In the genomic region with DNA sequence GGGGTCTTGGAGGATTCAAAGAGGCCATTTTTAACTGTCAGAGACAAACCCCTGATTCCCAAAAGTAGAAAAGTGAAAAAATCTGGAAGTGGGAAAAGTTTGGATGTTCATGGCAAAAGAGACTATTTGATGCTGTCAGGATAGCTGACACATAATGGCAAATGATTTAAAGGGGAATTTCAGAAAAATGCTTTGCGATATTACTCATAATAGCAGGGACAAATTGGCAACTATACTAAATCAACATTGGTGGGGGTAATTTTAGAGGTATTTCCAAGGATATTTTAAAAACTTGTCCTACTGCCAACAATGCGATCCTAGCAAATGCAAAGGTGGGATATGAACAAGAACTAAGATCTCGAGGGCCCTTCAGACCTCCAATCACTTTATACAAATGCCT, we compare ENCODE assay signal across 21 cellular contexts. TPM values are rescaled to one million over a fixed set of nuclear protein-coding genes. Genes with fewer than 3 reads are reported as not detected.
DNase-seq lines count a peak whose midpoint lies in the region; ATAC-seq, FAIRE-seq and TF ChIP-seq lines count a peak whose summit lies in the region.
"Had no signal": no experiment of that assay in that cellular context is flagged by ENCODE, and none has a peak within 500 bp of the region (broad histone marks: within the 10 kb centered on the region; RNA-seq: fewer than 3 reads in every experiment).

No MANE protein-coding gene starts in this region.

- CTCF ChIA-PET in A549 (lab: Yijun Ruan, JAX): interaction anchor here (0.6 to 10.6 kb wide), 19 partner anchors 7 to 333 kb away, joined by 3 to 187 read pairs (median 5); a partner anchor contains a TSS

- H3K9me3 ChIP-seq in A549 (no peaks in the 10 kb centered on the region), adipocyte (ENCODE audit: control insufficient read depth, low read length) (no peaks in the 10 kb centered on the region)
- H3K9me3 ChIP-seq: MG63 had no signal

- H3K4me1 ChIP-seq in A549 (peaks cover 21% of the 10 kb centered on the region; the same call in 2 of the 3 replicates), adipocyte (ENCODE audit: control insufficient read depth, insufficient read depth, low read length) (peaks cover 7% of the 10 kb centered on the region)

- TF ChIP-seq EP300 in A549 (IDR thresholded peaks at IDR 0.05): no peak

- POLR2A ChIA-PET in A549 (lab: Yijun Ruan, JAX): no interaction called here

- no peak for TF ChIP-seq POLR2A in A549 (IDR thresholded peaks at IDR 0.05; ENCODE audit: low read length)

- H3K9ac ChIP-seq in adipocyte (ENCODE audit: low read length): peak overlapping the region; percentile 70
- H3K9ac ChIP-seq: KMS-11 had no signal

- no peak for TF ChIP-seq CTCF in A549 (IDR thresholded peaks at IDR 0.05)

- 46% methylated on average over 3 of the region's 3 CpGs for WGBS in A549 (ENCODE audit: missing lambda C conversion rate)

- H3K4me2 ChIP-seq in A549: peak overlapping the region; percentile 15
- H3K4me2 ChIP-seq: KMS-11 had no signal

- H3K27me3 ChIP-seq in adipocyte (replicated peaks; ENCODE audit: control insufficient read depth, insufficient read depth, low read length): peaks cover 5% of the 10 kb centered on the region
- H3K27me3 ChIP-seq: MG63 had no signal

- no peak for TF ChIP-seq RAD21 in A549 (conservative IDR thresholded peaks at IDR 0.05 in 1 of 2, IDR thresholded peaks at IDR 0.05 in 1 of 2)

- DNase-seq in A549 (ENCODE audit: low read depth in 1 of 2, low spot score in 1 of 2) (no peak), HS-27A (ENCODE audit: low read depth) (peak; percentile 46), adipocyte (ENCODE audit: low read depth) (peak; percentile 48), hepatic stellate cell (ENCODE audit: low spot score) (peak; percentile 60), SIG-M5 treated with dmso at 0.1 percent for 504 hours (lab: John Stamatoyannopoulos, UW; ENCODE audit: unreplicated experiment) (no peak), OCI-M2 (lab: John Stamatoyannopoulos, UW; ENCODE audit: unreplicated experiment) (no peak)
- DNase-seq in stimulated activated naive CD8-positive, alpha-beta T cell treated with anti-CD3 and anti-CD28 coated beads, Interleukin-15, Interleukin-2, amounts not matched to agents 100 U/mL and 50 U/mL, for 24 hours: no peak
- DNase-seq: DMS 273 treated with DMSO at 0.1 percent for 48 hours, HCEC 1CT, MG63, NCI-H1092, NCI-H146, NCI-H2081 treated with DMSO at 0.1 percent for 48 hours, NCI-H510A, NCI-H774, Right ventricle myocardium superior had no signal

- no peak for FAIRE-seq in A549 (lab: Jason Lieb, UNC)
- FAIRE-seq: A204.1 had no signal

- no peaks in the 10 kb centered on the region for H3K36me3 ChIP-seq in adipocyte (ENCODE audit: control insufficient read depth, insufficient read depth, low read length, severe bottlenecking)
- H3K36me3 ChIP-seq: MG63 had no signal

- H3K27ac ChIP-seq in A549: 0 out of 6 replicates have a peak overlapping the region, but pooled peaks of 1 of the 2 experiments have one; percentile 24
- H3K27ac ChIP-seq: C4-2B, KMS-11 had no signal

- H3K4me3 ChIP-seq in A549 (no peak overlapping the region), adipocyte (ENCODE audit: low read length) (no peak overlapping the region)
- H3K4me3 ChIP-seq: MG63 had no signal

- ATAC-seq in A549 (no peak), HG03159 (IDR thresholded peaks at IDR 0.05; ENCODE audit: unreplicated experiment) (no peak)
- ATAC-seq in stimulated activated naive CD8-positive, alpha-beta T cell treated with anti-CD3 and anti-CD28 coated beads, Interleukin-15, Interleukin-2, amounts not matched to agents 100 U/mL and 50 U/mL, for 24 hours: no peak
- ATAC-seq: Panc1 had no signal

TF ChIP-seq in A549, 52 proteins besides CTCF, POLR2A, EP300 and RAD21:
- TF ChIP-seq MAFK (IDR thresholded peaks at IDR 0.05; ENCODE audit: partially characterized antibody): no peak
- TF ChIP-seq, protein P1, sequence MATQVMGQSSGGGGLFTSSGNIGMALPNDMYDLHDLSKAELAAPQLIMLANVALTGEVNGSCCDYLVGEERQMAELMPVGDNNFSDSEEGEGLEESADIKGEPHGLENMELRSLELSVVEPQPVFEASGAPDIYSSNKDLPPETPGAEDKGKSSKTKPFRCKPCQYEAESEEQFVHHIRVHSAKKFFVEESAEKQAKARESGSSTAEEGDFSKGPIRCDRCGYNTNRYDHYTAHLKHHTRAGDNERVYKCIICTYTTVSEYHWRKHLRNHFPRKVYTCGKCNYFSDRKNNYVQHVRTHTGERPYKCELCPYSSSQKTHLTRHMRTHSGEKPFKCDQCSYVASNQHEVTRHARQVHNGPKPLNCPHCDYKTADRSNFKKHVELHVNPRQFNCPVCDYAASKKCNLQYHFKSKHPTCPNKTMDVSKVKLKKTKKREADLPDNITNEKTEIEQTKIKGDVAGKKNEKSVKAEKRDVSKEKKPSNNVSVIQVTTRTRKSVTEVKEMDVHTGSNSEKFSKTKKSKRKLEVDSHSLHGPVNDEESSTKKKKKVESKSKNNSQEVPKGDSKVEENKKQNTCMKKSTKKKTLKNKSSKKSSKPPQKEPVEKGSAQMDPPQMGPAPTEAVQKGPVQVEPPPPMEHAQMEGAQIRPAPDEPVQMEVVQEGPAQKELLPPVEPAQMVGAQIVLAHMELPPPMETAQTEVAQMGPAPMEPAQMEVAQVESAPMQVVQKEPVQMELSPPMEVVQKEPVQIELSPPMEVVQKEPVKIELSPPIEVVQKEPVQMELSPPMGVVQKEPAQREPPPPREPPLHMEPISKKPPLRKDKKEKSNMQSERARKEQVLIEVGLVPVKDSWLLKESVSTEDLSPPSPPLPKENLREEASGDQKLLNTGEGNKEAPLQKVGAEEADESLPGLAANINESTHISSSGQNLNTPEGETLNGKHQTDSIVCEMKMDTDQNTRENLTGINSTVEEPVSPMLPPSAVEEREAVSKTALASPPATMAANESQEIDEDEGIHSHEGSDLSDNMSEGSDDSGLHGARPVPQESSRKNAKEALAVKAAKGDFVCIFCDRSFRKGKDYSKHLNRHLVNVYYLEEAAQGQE (IDR thresholded peaks at IDR 0.05): no peak
- TF ChIP-seq JUN (IDR thresholded peaks at IDR 0.05): no peak

RNA-seq across cellular contexts. Expression of a gene that starts 5.3 kb away (rescaled TPM):
- polyA plus RNA-seq in A549 (2011; rRNA removed) (17.2 and 21.7 TPM in 2 replicates), A549 (2017; fragmentation: RNase III; extraction: RNeasy Plus Mini Kit Qiagen cat#74134 plus additional on column Dnase treatment) (13.0 to 14.3 TPM (median 13.6 TPM) in 3 replicates)
- 15.3 and 15.8 TPM in 2 replicates for polyA plus RNA-seq in A549 (2012; cell fraction: cytosol; rRNA removed)
- polyA plus RNA-seq in A549 (2012; cell fraction: nucleus; rRNA removed): 16.9 and 17.9 TPM in 2 replicates
- polyA minus RNA-seq in A549 (2011; rRNA and poly(A)+ RNA removed): 10.2 and 16.7 TPM in 2 replicates

RNA-seq across cellular contexts. Expression of a gene that starts 17.2 kb away (rescaled TPM):
- polyA plus RNA-seq in A549 (2011; rRNA removed) (4.8 and 6.0 TPM in 2 replicates), A549 (2017; fragmentation: RNase III; extraction: RNeasy Plus Mini Kit Qiagen cat#74134 plus additional on column Dnase treatment) (5.3 to 7.2 TPM (median 6.5 TPM) in 3 replicates)
- 5.0 and 6.5 TPM in 2 replicates for polyA plus RNA-seq in A549 (2012; cell fraction: cytosol; rRNA removed)
- 20.1 and 25.5 TPM in 2 replicates for polyA plus RNA-seq in A549 (2012; cell fraction: nucleus; rRNA removed)
- 3.4 and 4.5 TPM in 2 replicates for polyA minus RNA-seq in A549 (2011; rRNA and poly(A)+ RNA removed)

RNA-seq across cellular contexts. Expression of a gene that starts 31.0 kb away (rescaled TPM):
- polyA plus RNA-seq in A549 (2011; rRNA removed) (19.3 and 31.5 TPM in 2 replicates), A549 (2017; fragmentation: RNase III; extraction: RNeasy Plus Mini Kit Qiagen cat#74134 plus additional on column Dnase treatment) (39.4 to 51.7 TPM (median 47.2 TPM) in 3 replicates)
- 29.0 and 34.3 TPM in 2 replicates for polyA plus RNA-seq in A549 (2012; cell fraction: cytosol; rRNA removed)
- 203 and 228 TPM in 2 replicates for polyA plus RNA-seq in A549 (2012; cell fraction: nucleus; rRNA removed)
- 44.2 and 55.3 TPM in 2 replicates for polyA minus RNA-seq in A549 (2011; rRNA and poly(A)+ RNA removed)

RNA-seq across cellular contexts. Expression of a gene that starts 31.2 kb away (rescaled TPM):
- polyA plus RNA-seq in A549 (2011; rRNA removed): 0.16 and 0.20 TPM in 2 replicates
- polyA plus RNA-seq in A549 (2012; cell fraction: cytosol; rRNA removed): 0.09 and 0.13 TPM in 2 replicates
- polyA plus RNA-seq in A549 (2012; cell fraction: nucleus; rRNA removed): not detected in 2 replicates
- 0.25 TPM in 1 of 3 replicates, not detected in the others for polyA plus RNA-seq in A549 (2017; fragmentation: RNase III; extraction: RNeasy Plus Mini Kit Qiagen cat#74134 plus additional on column Dnase treatment)
- polyA minus RNA-seq in A549 (2011; rRNA and poly(A)+ RNA removed): 0.29 and 0.74 TPM in 2 replicates

RNA-seq across cellular contexts. Expression of a gene that starts 37.0 kb away (rescaled TPM):
- polyA plus RNA-seq in A549 (2011; rRNA removed) (0.22 TPM in 1 of 2 replicates, not detected in the other), A549 (2017; fragmentation: RNase III; extraction: RNeasy Plus Mini Kit Qiagen cat#74134 plus additional on column Dnase treatment) (not detected in 3 replicates)
- polyA plus RNA-seq in A549 (2012; cell fraction: cytosol; rRNA removed): not detected in 2 replicates
- not detected in 2 replicates for polyA plus RNA-seq in A549 (2012; cell fraction: nucleus; rRNA removed)
- polyA minus RNA-seq in A549 (2011; rRNA and poly(A)+ RNA removed): 0.49 TPM in 1 of 2 replicates, not detected in the other

Comparison
In these comparisons a context has a peak if more than half of its experiments do, and no peak if none do; other contexts are left out.
1. DNase-seq: peak in HS-27A (single experiment), adipocyte (single experiment) and hepatic stellate cell (single experiment); none in A549 (0 of 2), stimulated activated naive CD8-positive, alpha-beta T cell treated with anti-CD3 and anti-CD28 coated beads, Interleukin-15, Interleukin-2, amounts not matched to agents 100 U/mL and 50 U/mL, for 24 hours (single experiment), SIG-M5 treated with dmso at 0.1 percent for 504 hours (single experiment) and OCI-M2 (single experiment).